ENCODE assay signal across 1 cellular context in the genomic region with DNA sequence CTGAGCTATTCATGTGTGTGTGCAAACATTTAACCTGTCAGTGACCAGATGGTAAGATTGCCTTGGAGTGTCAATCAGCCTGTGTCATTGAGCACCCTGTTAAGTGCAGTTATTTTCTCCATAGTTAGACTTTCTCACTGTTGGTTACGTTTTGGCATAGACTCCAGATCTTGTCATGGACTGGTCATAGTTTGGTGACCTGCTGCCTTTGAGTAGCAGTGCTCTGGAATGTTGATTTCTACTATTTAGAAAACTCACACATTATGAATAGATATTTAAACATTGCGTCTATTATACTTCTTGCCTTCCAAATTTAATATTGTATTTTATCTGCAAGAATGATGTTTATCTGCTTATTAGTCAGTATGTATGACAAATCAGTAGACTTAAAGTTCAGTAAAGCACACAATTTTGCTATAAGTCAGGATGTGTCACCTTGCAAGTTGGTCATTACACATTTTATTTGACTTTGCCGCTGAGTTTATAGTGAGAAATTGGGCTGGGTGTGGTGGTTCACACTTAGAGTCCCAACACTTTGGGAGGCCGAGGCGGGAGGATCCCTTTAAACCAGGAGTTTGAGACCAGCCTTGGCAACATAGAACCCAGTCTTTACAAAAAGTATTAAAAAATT.
TF ChIP-seq lines count a peak whose summit lies in the region.

No MANE protein-coding gene starts in this region.

TF ChIP-seq in HepG2, 621 proteins besides CTCF, POLR2A, EP300 and RAD21:
- no peak for TF ChIP-seq SIN3A (IDR thresholded peaks at IDR 0.05; ENCODE audit: borderline replicate concordance, low read depth, low read length)
- TF ChIP-seq ZNF10 (CRISPR knock-in tag; IDR thresholded peaks at IDR 0.05; ENCODE audit: borderline replicate concordance, low read depth), result no peak
- TF ChIP-seq ZNF101 (CRISPR knock-in tag; IDR thresholded peaks at IDR 0.05; ENCODE audit: borderline replicate concordance, low read depth), result no peak
